ENCODE assay signal across 1 cellular context in the genomic region with DNA sequence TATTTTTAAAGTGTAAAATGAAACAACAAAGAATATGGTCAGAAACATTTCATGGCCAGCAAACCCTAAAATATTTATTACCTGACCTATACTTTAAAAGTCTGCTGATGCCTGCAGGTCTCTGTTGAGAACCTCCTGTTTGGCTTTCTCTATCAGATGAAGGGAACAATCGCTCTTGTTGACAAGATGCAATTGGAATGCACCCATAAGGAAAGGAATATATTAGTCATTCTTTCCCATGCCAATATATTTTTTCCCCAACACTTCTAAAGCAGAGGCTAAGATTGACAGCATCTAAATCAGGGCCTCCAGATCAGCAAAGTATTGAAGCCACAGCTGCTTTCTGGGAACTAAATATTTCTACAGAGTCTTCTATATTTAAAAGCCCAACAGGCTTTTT.
TF ChIP-seq lines count a peak whose summit lies in the region.

No MANE protein-coding gene starts in this region.

TF ChIP-seq in WTC11, 78 proteins besides CTCF, POLR2A, EP300 and RAD21 (continued from another document):
- TF ChIP-seq PRDM15 (CRISPR knock-in tag; IDR thresholded peaks at IDR 0.05) (no peak), ZNF317 (CRISPR knock-in tag; IDR thresholded peaks at IDR 0.05; ENCODE audit: borderline replicate concordance, low read depth) (no peak), CDX4 (CRISPR knock-in tag; IDR thresholded peaks at IDR 0.05; ENCODE audit: borderline replicate concordance) (no peak)
